ENCODE assay signal across 9 cellular contexts in genomic region chr3:16482194-16482769, GRCh38. TPM values are rescaled to one million over a fixed set of nuclear protein-coding genes. Genes with fewer than 3 reads are reported as not detected.
DNase-seq lines count a peak whose midpoint lies in the region; ATAC-seq and TF ChIP-seq lines count a peak whose summit lies in the region.
"Had no signal": no experiment of that assay in that cellular context is flagged by ENCODE, and none has a peak within 500 bp of the region (broad histone marks: within the 10 kb centered on the region; RNA-seq: fewer than 3 reads in every experiment).

No MANE protein-coding gene starts in this region.

- no peak for DNase-seq in heart left ventricle
- no peak for DNase-seq in left ventricle myocardium superior
- DNase-seq in brain microvascular endothelial cell = no peak
- DNase-seq in upper lobe of left lung = no peak
- no peak for DNase-seq in tibial nerve (ENCODE audit: low spot score in 2 of 2)
- DNase-seq in hepatic stellate cell (ENCODE audit: low spot score) = no peak
- DNase-seq in NCI-H524 treated with DMSO at 0.1 percent for 48 hours (lab: John Stamatoyannopoulos, UW) = no peak

- intact Hi-C loops in heart left ventricle (cut with DNase I) (loop anchor here in 1 of 10 donors (5.0 kb wide), 1 partner anchor 110 kb away; no protein-coding TSS in a partner anchor), left ventricle myocardium superior (cut with micrococcal nuclease) (no loop called here)

- 81 to 89% (median 87%) methylated on average over 5 of the region's 5 CpGs for WGBS in heart left ventricle, 4 donors
- 69 to 80% methylated on average over 4 to 5 of the region's 5 CpGs for WGBS in upper lobe of left lung, 2 donors
- WGBS in tibial nerve, 2 donors = 75 to 89% methylated on average over 5 of the region's 5 CpGs

- H3K27ac ChIP-seq in heart left ventricle = peak overlapping the region in 9 of 12 donors; percentile 8 to 82 (median 40)
- peak overlapping the region; percentile 98 for H3K27ac ChIP-seq in brain microvascular endothelial cell
- peak overlapping the region; percentile 50 to 81 (median 71) for H3K27ac ChIP-seq in upper lobe of left lung
- H3K27ac ChIP-seq in tibial nerve = peak overlapping the region in 1 of 4 donors; percentile 2

- in situ Hi-C loops in brain microvascular endothelial cell (cut with HindIII; ENCODE audit: low pct_ligation_motif_present, low sequenced_read_pairs) = no loop called here

- peaks cover 0 to 15% (median 1%) of the 10 kb centered on the region in 9 donors for H3K36me3 ChIP-seq in heart left ventricle
- H3K36me3 ChIP-seq in brain microvascular endothelial cell (replicated peaks) = peaks cover 3% of the 10 kb centered on the region
- peaks cover 0 to 4% (median 0%) of the 10 kb centered on the region in 4 donors for H3K36me3 ChIP-seq in upper lobe of left lung
- no peaks in the 10 kb centered on the region for H3K36me3 ChIP-seq in tibial nerve

- TF ChIP-seq CTCF in heart left ventricle (IDR thresholded peaks at IDR 0.05) (no peak), brain microvascular endothelial cell (IDR thresholded peaks at IDR 0.05; ENCODE audit: low read depth, low read length, missing control alignments) (no peak), upper lobe of left lung (IDR thresholded peaks at IDR 0.05) (no peak), tibial nerve (IDR thresholded peaks at IDR 0.05) (no peak)

- no peaks in the 10 kb centered on the region for H3K9me3 ChIP-seq in heart left ventricle
- no peaks in the 10 kb centered on the region for H3K9me3 ChIP-seq in upper lobe of left lung
- no peaks in the 10 kb centered on the region for H3K9me3 ChIP-seq in tibial nerve

- TF ChIP-seq POLR2A in heart left ventricle (IDR thresholded peaks at IDR 0.05) (no peak), upper lobe of left lung (IDR thresholded peaks at IDR 0.05) (no peak), tibial nerve (IDR thresholded peaks at IDR 0.05) (no peak)

- no peak for ATAC-seq in heart left ventricle
- no peak for ATAC-seq in left ventricle myocardium superior
- ATAC-seq in HG03280 (IDR thresholded peaks at IDR 0.05; ENCODE audit: unreplicated experiment) = peak; percentile 9
- ATAC-seq in upper lobe of left lung (ENCODE audit: low FRiP score in 2 of 2) = peak in 1 of 2 donors; percentile 30
- ATAC-seq: HCT116 had no signal

- H3K4me1 ChIP-seq in heart left ventricle = peaks cover 0 to 69% (median 36%) of the 10 kb centered on the region in 12 donors
- peaks cover 46 to 67% (median 58%) of the 10 kb centered on the region in 4 donors for H3K4me1 ChIP-seq in upper lobe of left lung
- H3K4me1 ChIP-seq in tibial nerve = peaks cover 0 to 52% (median 12%) of the 10 kb centered on the region in 4 donors

- TF ChIP-seq EP300 in upper lobe of left lung (IDR thresholded peaks at IDR 0.05) (no peak), tibial nerve (IDR thresholded peaks at IDR 0.05) (no peak)

- H3K27me3 ChIP-seq in heart left ventricle = no peaks in the 10 kb centered on the region
- no peaks in the 10 kb centered on the region for H3K27me3 ChIP-seq in brain microvascular endothelial cell (replicated peaks)
- no peaks in the 10 kb centered on the region for H3K27me3 ChIP-seq in upper lobe of left lung
- no peaks in the 10 kb centered on the region for H3K27me3 ChIP-seq in tibial nerve

- no peak overlapping the region for H3K4me3 ChIP-seq in heart left ventricle
- no peak overlapping the region for H3K4me3 ChIP-seq in brain microvascular endothelial cell (ENCODE audit: low read depth, low read length)
- no peak overlapping the region for H3K4me3 ChIP-seq in upper lobe of left lung
- no peak overlapping the region for H3K4me3 ChIP-seq in tibial nerve

RNA-seq across cellular contexts. Expression of gene RFTN1, which starts 31.2 kb away (rescaled TPM):
- total RNA-seq in heart left ventricle (10 to 100 TPM; 17.1 to 40.8 (median 26.4) TPM), left ventricle myocardium superior (25.0 TPM), upper lobe of left lung (100 to 1,000 TPM in 2 of 6 donors, 10 to 100 TPM in 4; 62.1 to 121 (median 76.1) TPM), tibial nerve (100 to 1,000 TPM; 113 to 137 (median 122) TPM)
- 10 to 100 TPM; 18.1 to 27.8 TPM for polyA plus RNA-seq in heart left ventricle
